In genomic region chr17:41863074-41863843, GRCh38 we compare ENCODE assay signal across 1 cellular context.
TF ChIP-seq lines count a peak whose summit lies in the region.

No MANE protein-coding gene starts in this region.

TF ChIP-seq in IMR-90, 13 proteins besides CTCF, POLR2A, EP300 and RAD21:
- TF ChIP-seq ELK1 (IDR thresholded peaks at IDR 0.05; ENCODE audit: borderline replicate concordance, low read depth, low read length) (no peak), NFE2L2 (IDR thresholded peaks at IDR 0.05; ENCODE audit: low read depth, low read length) (no peak), USF2 (IDR thresholded peaks at IDR 0.05; ENCODE audit: low read depth, low read length) (no peak), RCOR1 (IDR thresholded peaks at IDR 0.05; ENCODE audit: insufficient replicate concordance, low read length) (no peak), MAFK (IDR thresholded peaks at IDR 0.05; ENCODE audit: low read depth, low read length) (no peak), SMC3 (IDR thresholded peaks at IDR 0.05; ENCODE audit: low read depth, low read length) (no peak), FOS (IDR thresholded peaks at IDR 0.05; ENCODE audit: low read depth, low read length) (no peak), BHLHE40 (IDR thresholded peaks at IDR 0.05; ENCODE audit: low read depth, low read length) (no peak), MAZ (IDR thresholded peaks at IDR 0.05; ENCODE audit: borderline replicate concordance, low read depth, low read length) (no peak), MXI1 (IDR thresholded peaks at IDR 0.05; ENCODE audit: borderline replicate concordance, low read depth, low read length) (no peak), CEBPB (IDR thresholded peaks at IDR 0.05; ENCODE audit: low read depth, low read length) (no peak), RFX5 (IDR thresholded peaks at IDR 0.05; ENCODE audit: low read depth, low read length) (no peak), CHD1 (IDR thresholded peaks at IDR 0.05; ENCODE audit: low read depth, low read length) (no peak)
